1 cellular context compared by ENCODE assay signal in the genomic region with DNA sequence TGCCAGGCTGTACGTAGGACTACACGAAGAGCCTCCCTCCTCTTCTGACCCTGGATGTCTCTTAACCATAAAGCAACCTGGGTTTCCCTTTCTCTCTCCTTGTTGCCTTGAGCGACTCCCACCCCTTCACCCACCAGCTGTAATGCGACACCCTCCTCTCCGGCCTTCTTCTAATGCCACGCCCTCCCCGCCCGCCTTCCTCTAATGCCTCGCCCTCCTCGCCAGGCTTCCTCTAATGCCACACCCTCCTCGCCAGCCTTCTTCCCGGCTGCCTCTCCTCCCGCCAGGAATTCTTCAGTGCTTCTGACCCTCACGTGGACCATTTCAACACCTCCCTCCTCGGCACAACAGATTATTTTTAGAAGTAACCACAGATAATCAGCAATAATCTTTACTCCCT.
TF ChIP-seq lines count a peak whose summit lies in the region.

No MANE protein-coding gene starts in this region.

TF ChIP-seq in GM23338, 12 proteins besides CTCF, POLR2A, EP300 and RAD21 (continued from another document):
- TF ChIP-seq ZNF462 (CRISPR knock-in tag; IDR thresholded peaks at IDR 0.05) (no peak), EZH2phosphoT487 (IDR thresholded peaks at IDR 0.05; ENCODE audit: unreplicated experiment) (no peak)
TF ChIP-seq in GM23338: peak in this region for 0.
